In genomic region chr1:87074001-87074795, GRCh38 we compare ENCODE assay signal across 18 cellular contexts.
A peak's percentile ranks its signal among the peaks of the same experiment; 100 is the strongest.
DNase-seq lines count a peak whose midpoint lies in the region; ATAC-seq, FAIRE-seq and TF ChIP-seq lines count a peak whose summit lies in the region.
"Had no signal": no experiment of that assay in that cellular context is flagged by ENCODE, and none has a peak within 500 bp of the region (broad histone marks: within the 10 kb centered on the region; RNA-seq: fewer than 3 reads in every experiment).

No MANE protein-coding gene starts in this region.

- no peaks in the 10 kb centered on the region for H3K9me3 ChIP-seq in T-helper 17 cell (ENCODE audit: control insufficient read depth, low read length, poor library complexity, severe bottlenecking)
- no peaks in the 10 kb centered on the region for H3K9me3 ChIP-seq in esophagus squamous epithelium
- H3K9me3 ChIP-seq: BLaER1 treated with 17β-estradiol and CSF1 and Interleukin-3, amounts not matched to agents 10 nM and 100 nM had no signal

- H3K4me3 Mint-ChIP-seq in T-helper 17 cell (no peak overlapping the region), nephron (no peak overlapping the region)
- H3K4me3 Mint-ChIP-seq: CD8-positive, alpha-beta memory T cell had no signal

- H3K27me3 ChIP-seq in esophagus squamous epithelium: no peaks in the 10 kb centered on the region
- H3K27me3 ChIP-seq: BLaER1 treated with 17β-estradiol and CSF1 and Interleukin-3, amounts not matched to agents 10 nM and 100 nM had no signal

- TF ChIP-seq POLR2A in esophagus squamous epithelium (IDR thresholded peaks at IDR 0.05): no peak

- H3K27me3 Mint-ChIP-seq in T-helper 17 cell: no peaks in the 10 kb centered on the region
- no peaks in the 10 kb centered on the region for H3K27me3 Mint-ChIP-seq in nephron (ENCODE audit: low read depth)
- H3K27me3 Mint-ChIP-seq: CD8-positive, alpha-beta memory T cell had no signal

- intact Hi-C loops in esophagus squamous epithelium (cut with DNase I): no loop called here

- H3K27ac ChIP-seq in esophagus squamous epithelium: no peak overlapping the region
- H3K27ac ChIP-seq: BLaER1 treated with 17β-estradiol and CSF1 and Interleukin-3, amounts not matched to agents 10 nM and 100 nM had no signal

- FAIRE-seq in G401.6 (lab: Jason Lieb, UNC): peak; percentile 15
- FAIRE-seq: H54 had no signal

- H3K4me3 ChIP-seq in fibroblast of mammary gland (ENCODE audit: control insufficient read depth, low read depth, low read length) (no peak overlapping the region), esophagus squamous epithelium (no peak overlapping the region)
- H3K4me3 ChIP-seq: BLaER1 treated with 17β-estradiol and CSF1 and Interleukin-3, amounts not matched to agents 10 nM and 100 nM had no signal

- H3K27ac Mint-ChIP-seq in T-helper 17 cell (peak overlapping the region; percentile 9), nephron (peak overlapping the region; percentile 57 to 76 (median 69))
- H3K27ac Mint-ChIP-seq: CD8-positive, alpha-beta memory T cell had no signal

- H3K36me3 Mint-ChIP-seq in T-helper 17 cell (ENCODE audit: low read depth) (peaks cover 4% of the 10 kb centered on the region), nephron (ENCODE audit: low read depth) (peaks cover 7% of the 10 kb centered on the region)

- no peaks in the 10 kb centered on the region for H3K4me1 ChIP-seq in esophagus squamous epithelium
- H3K4me1 ChIP-seq: BLaER1 treated with 17β-estradiol and CSF1 and Interleukin-3, amounts not matched to agents 10 nM and 100 nM had no signal

- H3K36me3 ChIP-seq in esophagus squamous epithelium: no peaks in the 10 kb centered on the region

- TF ChIP-seq CTCF in fibroblast of mammary gland (conservative IDR thresholded peaks at IDR 0.05; ENCODE audit: control insufficient read depth, insufficient read depth, low read depth, low read length): no peak
- TF ChIP-seq CTCF in nephron (IDR thresholded peaks at IDR 0.05; ENCODE audit: unreplicated experiment in 3 of 3): no peak
- TF ChIP-seq CTCF in esophagus squamous epithelium (IDR thresholded peaks at IDR 0.05): no peak

- no peaks in the 10 kb centered on the region for H3K9me3 Mint-ChIP-seq in nephron
- H3K9me3 Mint-ChIP-seq: CD8-positive, alpha-beta memory T cell had no signal

- no peak for DNase-seq in T-helper 17 cell
- DNase-seq in fibroblast of mammary gland (ENCODE audit: low read depth): peak; percentile 46
- DNase-seq in GM19238 (ENCODE audit: insufficient read length, low spot score): no peak
- DNase-seq in esophagus squamous epithelium (lab: John Stamatoyannopoulos, UW): no peak
- DNase-seq: CD8-positive, alpha-beta memory T cell; GF-D8; NCI-H1092; NCI-H2081 treated with DMSO at 0.1 percent for 48 hours; NCI-H510A; NCI-H774; RPMI8226; SIG-M5 had no signal

- ATAC-seq in T-helper 17 cell: no peak
- no peak for ATAC-seq in HG02571 (IDR thresholded peaks at IDR 0.05; ENCODE audit: unreplicated experiment)
- ATAC-seq in HG03139 (IDR thresholded peaks at IDR 0.05; ENCODE audit: unreplicated experiment): no peak

- 76 to 84% methylated on average over 2 of the region's 2 CpGs for WGBS in esophagus squamous epithelium, 2 donors

- peaks cover 11% of the 10 kb centered on the region for H3K4me1 Mint-ChIP-seq in T-helper 17 cell
- peaks cover 20% of the 10 kb centered on the region for H3K4me1 Mint-ChIP-seq in nephron
- H3K4me1 Mint-ChIP-seq: CD8-positive, alpha-beta memory T cell had no signal
